Comparison of ENCODE assay signal across 8 cellular contexts in genomic region chr7:6991169-6991611, GRCh38.
DNase-seq lines count a peak whose midpoint lies in the region; TF ChIP-seq lines count a peak whose summit lies in the region.
"Not testable (repeated sequence)": the region's sequence is repeated elsewhere in the genome, so short reads cannot be mapped to it uniquely, and the experiment has no call there.

No MANE protein-coding gene starts in this region.

- WGBS in hepatocyte (ENCODE audit: low lambda C conversion rate, missing lambda C conversion rate): 32% methylated on average over 13 of the region's 13 CpGs

- H3K4me1 ChIP-seq in SJCRH30; adipocyte (ENCODE audit: control insufficient read depth, insufficient read depth, low read length); osteoblast (ENCODE audit: insufficient read depth, low read length): not testable (repeated sequence)
- H3K4me1 ChIP-seq in hepatocyte (ENCODE audit: insufficient read depth): peaks cover 13% of the 10 kb centered on the region

- H3K4me2 ChIP-seq in hepatocyte: peak overlapping the region; percentile 65
- peak overlapping the region; percentile 81 for H3K4me2 ChIP-seq in osteoblast (ENCODE audit: insufficient read depth, low read length)

- not testable (repeated sequence) for TF ChIP-seq CTCF in hepatocyte (IDR thresholded peaks at IDR 0.05; ENCODE audit: poor library complexity); osteoblast (IDR thresholded peaks at IDR 0.05; ENCODE audit: extremely low read depth, low read depth, low read length)

- H3K27me3 ChIP-seq in SJCRH30; adipocyte (replicated peaks; ENCODE audit: control insufficient read depth, insufficient read depth, low read length); hepatocyte; osteoblast (ENCODE audit: insufficient read depth, low read length): not testable (repeated sequence)

- H3K79me2 ChIP-seq in hepatocyte; osteoblast (ENCODE audit: insufficient read depth, low read length): not testable (repeated sequence)

- H3K4me3 ChIP-seq in SJCRH30: peak overlapping the region; percentile 56
- H3K4me3 ChIP-seq in adipocyte (ENCODE audit: low read length): peak overlapping the region; percentile 33
- not testable (repeated sequence) for H3K4me3 ChIP-seq in hepatocyte
- peak overlapping the region; percentile 61 for H3K4me3 ChIP-seq in osteoblast (ENCODE audit: insufficient read depth, low read length)

- not testable (repeated sequence) for H3K9me3 ChIP-seq in SJCRH30 (replicated peaks); adipocyte (ENCODE audit: control insufficient read depth, low read length); hepatocyte (ENCODE audit: low read depth); osteoblast (ENCODE audit: low read depth, low read length)

- H3K36me3 ChIP-seq in SJCRH30; adipocyte (ENCODE audit: control insufficient read depth, insufficient read depth, low read length, severe bottlenecking); hepatocyte (replicated peaks; ENCODE audit: insufficient read depth, low read depth); osteoblast (ENCODE audit: insufficient read depth, low read length): not testable (repeated sequence)

- not testable (repeated sequence) for H2AFZ ChIP-seq in hepatocyte
- peak overlapping the region; percentile 81 for H2AFZ ChIP-seq in osteoblast (ENCODE audit: low read length)

- in situ Hi-C loops in Caki2 (cut with HindIII; ENCODE audit: low pct_unique_long_range_greater_than_20kb, low sequenced_read_pairs): not testable (repeated sequence)

- H3K9ac ChIP-seq in adipocyte (ENCODE audit: low read length): not testable (repeated sequence)

- DNase-seq in Caki2 (ENCODE audit: low read depth) (peak; percentile 48), NCI-H146 (lab: John Stamatoyannopoulos, UW) (peak; percentile 48), SJCRH30 (peak; percentile 22 to 44), hepatocyte (ENCODE audit: low spot score) (peak; percentile 83)
- peak; percentile 1 for DNase-seq in activated CD8-positive, alpha-beta memory T cell treated with anti-CD3 and anti-CD28 coated beads, Interleukin-2, amount 50 U/mL, for 24 hours (ENCODE audit: extremely low read depth)
- DNase-seq in adipocyte (ENCODE audit: low read depth); osteoblast (ENCODE audit: insufficient read length, low spot score, missing footprints): not testable (repeated sequence)
- peak; percentile 13 for DNase-seq in stimulated activated CD8-positive, alpha-beta memory T cell treated with anti-CD3 and anti-CD28 coated beads, Interleukin-12 subunit alpha, Interleukin-12 subunit beta, amount 100 ng/mL, for 4 hours (ENCODE audit: low read depth)

- H4K20me1 ChIP-seq in hepatocyte (ENCODE audit: insufficient read depth, poor library complexity, severe bottlenecking); osteoblast (ENCODE audit: insufficient read depth, low read length): not testable (repeated sequence)

- H3K27ac ChIP-seq in SJCRH30 (peak overlapping the region; percentile 71), hepatocyte (peak overlapping the region; percentile 96)
- H3K27ac ChIP-seq in osteoblast (ENCODE audit: low read depth, low read length): not testable (repeated sequence)

- not testable (repeated sequence) for H3K9me2 ChIP-seq in hepatocyte (replicated peaks; ENCODE audit: insufficient read depth)
